ENCODE assay signal across 8 cellular contexts in genomic region chr9:42470577-42470976, GRCh38.
DNase-seq lines count a peak whose midpoint lies in the region; TF ChIP-seq lines count a peak whose summit lies in the region.
"Not testable (repeated sequence)": the region's sequence is repeated elsewhere in the genome, so short reads cannot be mapped to it uniquely, and the experiment has no call there.

No MANE protein-coding gene starts in this region.

- H3K9me3 Mint-ChIP-seq in osteocyte (ENCODE audit: unreplicated experiment) = not testable (repeated sequence)

- not testable (repeated sequence) for H3K4me2 ChIP-seq in OCI-LY1 (ENCODE audit: low read length)

- H3K9me2 ChIP-seq in OCI-LY1 (ENCODE audit: low read depth, low read length) = not testable (repeated sequence)

- not testable (repeated sequence) for H3K27me3 Mint-ChIP-seq in osteocyte (ENCODE audit: unreplicated experiment)

- not testable (repeated sequence) for H3K4me1 ChIP-seq in OCI-LY1 (ENCODE audit: insufficient read depth, low read length, severe bottlenecking); adipocyte (ENCODE audit: control insufficient read depth, insufficient read depth, low read length)

- not testable (repeated sequence) for H3K27ac ChIP-seq in OCI-LY1 (ENCODE audit: low read depth, low read length, poor library complexity, severe bottlenecking)

- H3K4me3 Mint-ChIP-seq in osteocyte (ENCODE audit: unreplicated experiment) = not testable (repeated sequence)

- H3K36me3 ChIP-seq in OCI-LY1 (ENCODE audit: insufficient read depth, low read length); adipocyte (ENCODE audit: control insufficient read depth, insufficient read depth, low read length, severe bottlenecking): not testable (repeated sequence)

- DNase-seq in AG09309 (ENCODE audit: low read depth); osteocyte (ENCODE audit: extremely low spot score, unreplicated experiment): not testable (repeated sequence)
- DNase-seq in GM03348 (ENCODE audit: low spot score) (peak; percentile 24), HT1080 (ENCODE audit: low read depth) (peak; percentile 26), adipocyte (ENCODE audit: low read depth) (peak; percentile 16), epidermal melanocyte (ENCODE audit: insufficient read length, low spot score) (peak; percentile 3), iPS DF 4.7 (ENCODE audit: extremely low read depth, low spot score) (peak; percentile 9)

- H3K4me1 Mint-ChIP-seq in osteocyte (ENCODE audit: unreplicated experiment) = not testable (repeated sequence)

- not testable (repeated sequence) for H3K27me3 ChIP-seq in OCI-LY1 (ENCODE audit: insufficient read depth, low read length); adipocyte (replicated peaks; ENCODE audit: control insufficient read depth, insufficient read depth, low read length)

- H3K79me2 ChIP-seq in OCI-LY1 (ENCODE audit: insufficient read depth, low read length) = not testable (repeated sequence)

- not testable (repeated sequence) for H3K4me3 ChIP-seq in AG09309 (ENCODE audit: control insufficient read depth, low read depth, low read length); OCI-LY1 (ENCODE audit: low read depth, low read length, poor library complexity, severe bottlenecking); adipocyte (ENCODE audit: low read length)

- not testable (repeated sequence) for H3K36me3 Mint-ChIP-seq in osteocyte (ENCODE audit: unreplicated experiment)

- H3K9me3 ChIP-seq in OCI-LY1 (ENCODE audit: low read length); adipocyte (ENCODE audit: control insufficient read depth, low read length): not testable (repeated sequence)

- H3K9ac ChIP-seq in OCI-LY1 (ENCODE audit: low read length); adipocyte (ENCODE audit: low read length): not testable (repeated sequence)

- not testable (repeated sequence) for H3K27ac Mint-ChIP-seq in osteocyte (ENCODE audit: unreplicated experiment)

- not testable (repeated sequence) for H2AFZ ChIP-seq in OCI-LY1 (ENCODE audit: low read length)

- H4K20me1 ChIP-seq in OCI-LY1 (ENCODE audit: insufficient read depth, low read length) = not testable (repeated sequence)

- not testable (repeated sequence) for H3F3A ChIP-seq in OCI-LY1 (ENCODE audit: insufficient read depth, low read length)

- TF ChIP-seq CTCF in AG09309 (IDR thresholded peaks at IDR 0.05; ENCODE audit: control insufficient read depth, insufficient read depth, low read depth, low read length, missing control alignments) (peak; percentile 12), OCI-LY1 (IDR thresholded peaks at IDR 0.05; ENCODE audit: low read length) (peak; percentile 27; the same call in 1 of the 2 replicates), osteocyte (IDR thresholded peaks at IDR 0.05) (peak; percentile 46)
